10 cellular contexts compared by ENCODE assay signal in genomic region chr7:5139998-5140397, GRCh38. TPM values are rescaled to one million over a fixed set of nuclear protein-coding genes. Genes with fewer than 3 reads are reported as not detected.
A peak's percentile ranks its signal among the peaks of the same experiment; 100 is the strongest.
DNase-seq lines count a peak whose midpoint lies in the region; ATAC-seq, FAIRE-seq and TF ChIP-seq lines count a peak whose summit lies in the region.
"Had no signal": no experiment of that assay in that cellular context is flagged by ENCODE, and none has a peak within 500 bp of the region (broad histone marks: within the 10 kb centered on the region; RNA-seq: fewer than 3 reads in every experiment).

No MANE protein-coding gene starts in this region.

- H3K27ac ChIP-seq in body of pancreas = no peak overlapping the region

- DNase-seq in NOMO-1 treated with DMSO at 0.1 percent for 48 hours (lab: John Stamatoyannopoulos, UW; ENCODE audit: unreplicated experiment) = peak; percentile 12
- DNase-seq in NOMO-1 treated with dmso at 0.1 percent for 144 hours (lab: John Stamatoyannopoulos, UW; ENCODE audit: unreplicated experiment) = no peak
- DNase-seq in NCI-H1092 (lab: John Stamatoyannopoulos, UW) = peak; percentile 45
- DNase-seq in body of pancreas = peak; percentile 19 to 30 (median 26)
- peak; percentile 5 for DNase-seq in myocyte (ENCODE audit: low read depth)
- DNase-seq in dedifferentiated amniotic fluid mesenchymal stem cell (ENCODE audit: extremely low spot score) = no peak
- DNase-seq in RCC 7860 (ENCODE audit: low spot score) = no peak
- DNase-seq: activated B cell treated with CpG ODN at 0.5 μM for 24 hours, naive B cell had no signal

- H3K36me3 ChIP-seq in body of pancreas (replicated peaks in 1 of 2; ENCODE audit: insufficient read depth in 1 of 2, low read depth in 2 of 2) = no peaks in the 10 kb centered on the region

- no peak overlapping the region for H3K4me3 ChIP-seq in body of pancreas

- TF ChIP-seq CTCF in body of pancreas (IDR thresholded peaks at IDR 0.05) = peak in 6 of 7 experiments; percentile 10 to 33 (median 24)

- no peaks in the 10 kb centered on the region for H3K4me1 ChIP-seq in body of pancreas

- FAIRE-seq in RCC 7860 (lab: Jason Lieb, UNC) = no peak

- H3K9me3 ChIP-seq in body of pancreas = no peaks in the 10 kb centered on the region

- intact Hi-C loops in body of pancreas (cut with DNase I) = no loop called here

- no peak for TF ChIP-seq POLR2A in body of pancreas (IDR thresholded peaks at IDR 0.05)

- no peaks in the 10 kb centered on the region for H3K27me3 ChIP-seq in body of pancreas

- no peak for ATAC-seq in body of pancreas
- no peak for ATAC-seq in HG03469 (IDR thresholded peaks at IDR 0.05; ENCODE audit: unreplicated experiment)

- WGBS in body of pancreas, 2 donors = 51 to 86% methylated on average over 4 to 7 of the region's 7 CpGs

RNA-seq across cellular contexts. Expression of gene WIPI2, which starts 50.0 kb away (rescaled TPM):
- 10 to 100 TPM; 26.5 to 45.5 TPM for total RNA-seq in body of pancreas
- 56.3 and 56.5 TPM in 2 replicates for total RNA-seq in myocyte
- 74.9 TPM for polyA plus RNA-seq in myocyte (2012)

Comparison
In these comparisons a context has a peak if more than half of its experiments do, and no peak if none do; other contexts are left out.
1. DNase-seq: peak in NOMO-1 treated with DMSO at 0.1 percent for 48 hours (single experiment), NCI-H1092 (single experiment), body of pancreas (4 of 4) and myocyte (single experiment); none in NOMO-1 treated with dmso at 0.1 percent for 144 hours (single experiment), dedifferentiated amniotic fluid mesenchymal stem cell (single experiment) and RCC 7860 (single experiment).